In the genomic region with DNA sequence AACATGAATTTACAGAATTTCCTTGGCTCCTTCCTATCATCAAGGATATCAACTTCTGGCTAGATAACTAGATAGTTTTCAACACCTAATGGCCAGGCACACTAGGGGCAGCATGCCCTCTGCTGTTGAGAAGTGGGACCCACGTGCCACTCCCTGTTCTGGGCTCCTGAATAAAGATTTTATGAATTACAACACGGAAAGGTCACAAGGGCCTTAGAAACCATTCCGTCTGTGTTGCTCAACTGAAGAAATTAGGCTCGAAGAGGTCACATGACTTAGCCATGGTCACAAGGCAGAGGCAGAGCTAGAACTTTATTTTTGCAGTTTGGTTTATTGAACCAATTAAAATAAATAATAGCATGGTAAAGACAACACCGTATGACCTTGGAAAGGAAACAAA, we compare ENCODE assay signal across 8 cellular contexts. TPM values are rescaled to one million over a fixed set of nuclear protein-coding genes. Genes with fewer than 3 reads are reported as not detected.
DNase-seq lines count a peak whose midpoint lies in the region; ATAC-seq and TF ChIP-seq lines count a peak whose summit lies in the region.

No MANE protein-coding gene starts in this region.

- no peak overlapping the region for H2AFZ ChIP-seq in parathyroid adenoma

- ATAC-seq in GM21390 (IDR thresholded peaks at IDR 0.05; ENCODE audit: unreplicated experiment), result peak; percentile 39
- ATAC-seq in WTC11, result peak; percentile 81
- ATAC-seq in gastroesophageal sphincter, result peak; percentile 77
- ATAC-seq in GM19455 (IDR thresholded peaks at IDR 0.05; ENCODE audit: unreplicated experiment), result no peak
- ATAC-seq in GM21529 (IDR thresholded peaks at IDR 0.05; ENCODE audit: unreplicated experiment), result no peak

- no peaks in the 10 kb centered on the region for H3K9me3 Mint-ChIP-seq in WTC11

- H3K9me3 ChIP-seq in gastroesophageal sphincter, result no peaks in the 10 kb centered on the region
- H3K9me3 ChIP-seq in parathyroid adenoma (ENCODE audit: control insufficient read depth, low read length), result no peaks in the 10 kb centered on the region

- no peak overlapping the region for H3K4me3 ChIP-seq in gastroesophageal sphincter
- no peak overlapping the region for H3K4me3 ChIP-seq in parathyroid adenoma (ENCODE audit: low read depth, low read length)

- TF ChIP-seq EP300 in gastroesophageal sphincter (IDR thresholded peaks at IDR 0.05), result no peak

- H3K27me3 ChIP-seq in gastroesophageal sphincter (no peaks in the 10 kb centered on the region), parathyroid adenoma (ENCODE audit: control insufficient read depth, insufficient read depth, low read length) (no peaks in the 10 kb centered on the region)

- DNase-seq in NCI-H345 (lab: John Stamatoyannopoulos, UW) (peak; percentile 47), WTC11 (ENCODE audit: low spot score) (peak; percentile 55)

- no peak overlapping the region for H3K27ac Mint-ChIP-seq in WTC11

- no peak overlapping the region for H3K9ac ChIP-seq in parathyroid adenoma

- no peaks in the 10 kb centered on the region for H3K27me3 Mint-ChIP-seq in WTC11 (ENCODE audit: low read depth)

- H3K4me2 ChIP-seq in parathyroid adenoma (ENCODE audit: low read length), result no peak overlapping the region

- POLR2A ChIA-PET in WTC11 (lab: Charles Lee), result no interaction called here

- no peak for TF ChIP-seq POLR2A in gastroesophageal sphincter (IDR thresholded peaks at IDR 0.05)

- H3K36me3 Mint-ChIP-seq in WTC11, result no peaks in the 10 kb centered on the region

- H3K4me1 Mint-ChIP-seq in WTC11, result peaks cover 11% of the 10 kb centered on the region

- H3K4me1 ChIP-seq in gastroesophageal sphincter (peaks cover 0 to 32% (median 0%) of the 10 kb centered on the region in 3 donors), parathyroid adenoma (no peaks in the 10 kb centered on the region)

- no peak overlapping the region for H3K4me3 Mint-ChIP-seq in WTC11

- H3K27ac ChIP-seq in C4-2B (no peak overlapping the region), gastroesophageal sphincter (no peak overlapping the region), parathyroid adenoma (no peak overlapping the region)

- TF ChIP-seq CTCF in C4-2B (conservative IDR thresholded peaks at IDR 0.05), result peak; percentile 90
- no peak for TF ChIP-seq CTCF in WTC11 (IDR thresholded peaks at IDR 0.05)
- TF ChIP-seq CTCF in gastroesophageal sphincter (IDR thresholded peaks at IDR 0.05), result peak in 3 of 4 experiments; percentile 21 to 66 (median 48)
- peak; percentile 48 for TF ChIP-seq CTCF in parathyroid adenoma (IDR thresholded peaks at IDR 0.05)

- no peaks in the 10 kb centered on the region for H3K79me2 ChIP-seq in parathyroid adenoma

- H3K36me3 ChIP-seq in gastroesophageal sphincter, result no peaks in the 10 kb centered on the region
- H3K36me3 ChIP-seq in parathyroid adenoma (ENCODE audit: control insufficient read depth, insufficient read depth, low read length), result no peaks in the 10 kb centered on the region

- CTCF ChIA-PET in WTC11 (lab: Charles Lee), result no interaction called here

- WGBS in gastroesophageal sphincter (ENCODE audit: low coverage in 1 of 2), 2 donors, result 26% methylated on average over 5 of the region's 5 CpGs; no CpG with 5 or more reads in 1 of the 2 donors

TF ChIP-seq in WTC11, 78 proteins besides CTCF, POLR2A, EP300 and RAD21:
- TF ChIP-seq, protein P1, sequence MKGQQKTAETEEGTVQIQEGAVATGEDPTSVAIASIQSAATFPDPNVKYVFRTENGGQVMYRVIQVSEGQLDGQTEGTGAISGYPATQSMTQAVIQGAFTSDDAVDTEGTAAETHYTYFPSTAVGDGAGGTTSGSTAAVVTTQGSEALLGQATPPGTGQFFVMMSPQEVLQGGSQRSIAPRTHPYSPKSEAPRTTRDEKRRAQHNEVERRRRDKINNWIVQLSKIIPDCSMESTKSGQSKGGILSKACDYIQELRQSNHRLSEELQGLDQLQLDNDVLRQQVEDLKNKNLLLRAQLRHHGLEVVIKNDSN (CRISPR knock-in tag; IDR thresholded peaks at IDR 0.05), result peak; percentile 42; the same call in 1 of the 2 replicates
- TF ChIP-seq, protein P2, sequence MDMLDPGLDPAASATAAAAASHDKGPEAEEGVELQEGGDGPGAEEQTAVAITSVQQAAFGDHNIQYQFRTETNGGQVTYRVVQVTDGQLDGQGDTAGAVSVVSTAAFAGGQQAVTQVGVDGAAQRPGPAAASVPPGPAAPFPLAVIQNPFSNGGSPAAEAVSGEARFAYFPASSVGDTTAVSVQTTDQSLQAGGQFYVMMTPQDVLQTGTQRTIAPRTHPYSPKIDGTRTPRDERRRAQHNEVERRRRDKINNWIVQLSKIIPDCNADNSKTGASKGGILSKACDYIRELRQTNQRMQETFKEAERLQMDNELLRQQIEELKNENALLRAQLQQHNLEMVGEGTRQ (CRISPR knock-in tag; IDR thresholded peaks at IDR 0.05), result peak; percentile 56; the same call in 1 of the 2 replicates
- TF ChIP-seq ESRRA (CRISPR knock-in tag; IDR thresholded peaks at IDR 0.05; ENCODE audit: borderline replicate concordance), result no peak
- TF ChIP-seq MAX (CRISPR knock-in tag; IDR thresholded peaks at IDR 0.05), result 0 out of 2 replicates have a peak, but pooled peaks have one; percentile 22
- no peak for TF ChIP-seq ZNF416 (CRISPR knock-in tag; IDR thresholded peaks at IDR 0.05)

RNA-seq across cellular contexts. Expression of gene PRCP, which starts 36.0 kb away (rescaled TPM):
- 53.9 to 65.1 TPM (median 63.4 TPM) in 3 replicates for total RNA-seq in WTC11 (2021)
- 10 to 100 TPM; 22.8 to 62.2 (median 42.4) TPM for total RNA-seq in gastroesophageal sphincter

RNA-seq across cellular contexts. Expression of gene DDIAS, which starts 37.3 kb away (rescaled TPM):
- total RNA-seq in WTC11 (2021), result 21.7 to 28.7 TPM (median 22.0 TPM) in 3 replicates
- total RNA-seq in gastroesophageal sphincter, result 1 to 10 TPM in 2 of 4 donors, under 1 TPM in 2; 0.31 to 2.3 (median 1.0) TPM

Comparison
In these comparisons a context has a peak if more than half of its experiments do, and no peak if none do; other contexts are left out.
1. ATAC-seq: peak in GM21390 (single experiment), WTC11 (single experiment) and gastroesophageal sphincter (single experiment); none in GM19455 (single experiment) and GM21529 (single experiment).